In the genomic region with DNA sequence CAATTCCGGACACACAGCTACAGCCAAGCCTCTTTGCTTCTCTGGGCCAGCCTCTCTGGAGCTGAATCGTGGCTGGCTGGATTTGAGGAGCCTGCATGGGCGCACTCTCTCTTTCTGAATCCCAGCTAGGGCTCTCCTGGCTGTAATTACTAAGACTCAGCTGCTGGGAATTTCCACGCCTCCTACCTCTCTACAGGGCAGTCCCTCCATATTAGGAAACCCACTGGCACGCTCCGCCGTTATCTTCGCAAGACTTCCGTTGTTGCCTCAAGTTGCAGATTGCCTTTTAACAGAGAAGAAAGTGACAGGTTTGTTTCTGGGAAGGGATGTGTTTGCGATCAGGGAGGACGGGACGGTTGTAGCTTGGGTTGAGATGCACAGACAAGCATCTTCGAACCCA, we compare ENCODE assay signal across 2 cellular contexts.
TF ChIP-seq lines count a peak whose summit lies in the region.

No MANE protein-coding gene starts in this region.

TF ChIP-seq in HEK293T, 16 proteins besides CTCF, POLR2A, EP300 and RAD21 (continued from another document):
- TF ChIP-seq SUZ12 (IDR thresholded peaks at IDR 0.05), result no peak
- TF ChIP-seq FOXA1 (IDR thresholded peaks at IDR 0.05), result no peak
- TF ChIP-seq, protein P1, sequence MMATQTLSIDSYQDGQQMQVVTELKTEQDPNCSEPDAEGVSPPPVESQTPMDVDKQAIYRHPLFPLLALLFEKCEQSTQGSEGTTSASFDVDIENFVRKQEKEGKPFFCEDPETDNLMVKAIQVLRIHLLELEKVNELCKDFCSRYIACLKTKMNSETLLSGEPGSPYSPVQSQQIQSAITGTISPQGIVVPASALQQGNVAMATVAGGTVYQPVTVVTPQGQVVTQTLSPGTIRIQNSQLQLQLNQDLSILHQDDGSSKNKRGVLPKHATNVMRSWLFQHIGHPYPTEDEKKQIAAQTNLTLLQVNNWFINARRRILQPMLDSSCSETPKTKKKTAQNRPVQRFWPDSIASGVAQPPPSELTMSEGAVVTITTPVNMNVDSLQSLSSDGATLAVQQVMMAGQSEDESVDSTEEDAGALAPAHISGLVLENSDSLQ (IDR thresholded peaks at IDR 0.05), result no peak
- no peak for TF ChIP-seq CTBP1 (IDR thresholded peaks at IDR 0.05; ENCODE audit: borderline replicate concordance)
- no peak for TF ChIP-seq TARDBP (IDR thresholded peaks at IDR 0.05)
- TF ChIP-seq HDGF (IDR thresholded peaks at IDR 0.05; ENCODE audit: borderline replicate concordance), result no peak

TF ChIP-seq in WTC11, 78 proteins besides CTCF, POLR2A, EP300 and RAD21 (continued from another document):
- TF ChIP-seq, protein P2, sequence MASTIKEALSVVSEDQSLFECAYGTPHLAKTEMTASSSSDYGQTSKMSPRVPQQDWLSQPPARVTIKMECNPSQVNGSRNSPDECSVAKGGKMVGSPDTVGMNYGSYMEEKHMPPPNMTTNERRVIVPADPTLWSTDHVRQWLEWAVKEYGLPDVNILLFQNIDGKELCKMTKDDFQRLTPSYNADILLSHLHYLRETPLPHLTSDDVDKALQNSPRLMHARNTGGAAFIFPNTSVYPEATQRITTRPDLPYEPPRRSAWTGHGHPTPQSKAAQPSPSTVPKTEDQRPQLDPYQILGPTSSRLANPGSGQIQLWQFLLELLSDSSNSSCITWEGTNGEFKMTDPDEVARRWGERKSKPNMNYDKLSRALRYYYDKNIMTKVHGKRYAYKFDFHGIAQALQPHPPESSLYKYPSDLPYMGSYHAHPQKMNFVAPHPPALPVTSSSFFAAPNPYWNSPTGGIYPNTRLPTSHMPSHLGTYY (CRISPR knock-in tag; IDR thresholded peaks at IDR 0.05), result no peak
- no peak for TF ChIP-seq ZNF121 (CRISPR knock-in tag; IDR thresholded peaks at IDR 0.05)
